Comparison of ENCODE assay signal across 8 cellular contexts in genomic region chr4:185204238-185204910, GRCh38. TPM values are rescaled to one million over a fixed set of nuclear protein-coding genes. Genes with fewer than 3 reads are reported as not detected.
A peak's percentile ranks its signal among the peaks of the same experiment; 100 is the strongest.
DNase-seq lines count a peak whose midpoint lies in the region; ATAC-seq, FAIRE-seq and TF ChIP-seq lines count a peak whose summit lies in the region.

No MANE protein-coding gene starts in this region.

- H3K36me3 Mint-ChIP-seq in activated T-helper 2 cell treated with anti-CD3 and anti-CD28 coated beads, Interferon-gamma antibody, Interleukin-2, Interleukin-4, amounts not matched to agents 10 μg/mL and 5 μg/mL and 100 μg/mL, durations not matched to agents 14 hours and 24 hours and 36 hours (ENCODE audit: low read depth) = peaks cover 14% of the 10 kb centered on the region

- intact Hi-C loops in activated T-helper 2 cell treated with anti-CD3 and anti-CD28 coated beads, Interferon-gamma antibody, Interleukin-2, Interleukin-4, amounts not matched to agents 10 μg/mL and 5 μg/mL and 100 μg/mL, durations not matched to agents 14 hours and 24 hours and 36 hours (cut with micrococcal nuclease) = loop anchor here (1.0 to 10.0 kb wide), 4 partner anchors 191 to 1700 kb away; partner anchors contain the start of genes ACSL1, ING2, LRP2BP and UFSP2
- intact Hi-C loops in kidney (cut with DNase I) (no loop called here), posterior cingulate gyrus (cut with DNase I) (loop anchor here (5.0 to 10.0 kb wide), 3 partner anchors 62 to 220 kb away; partner anchors contain the start of genes ANKRD37, LRP2BP, SLC25A4 and UFSP2)

- TF ChIP-seq CTCF in kidney (IDR thresholded peaks at IDR 0.05; ENCODE audit: borderline replicate concordance, extremely low read depth, insufficient read depth) = no peak

- H3K4me1 Mint-ChIP-seq in activated T-helper 2 cell treated with anti-CD3 and anti-CD28 coated beads, Interferon-gamma antibody, Interleukin-2, Interleukin-4, amounts not matched to agents 10 μg/mL and 5 μg/mL and 100 μg/mL, durations not matched to agents 14 hours and 24 hours and 36 hours (ENCODE audit: low read depth) = peaks cover 36% of the 10 kb centered on the region

- no peaks in the 10 kb centered on the region for H3K9me3 ChIP-seq in kidney (ENCODE audit: control insufficient read depth in 1 of 2, low read length in 2 of 2)

- peak overlapping the region; percentile 62 to 72 for H3K4me3 ChIP-seq in kidney (ENCODE audit: low read length in 2 of 2)

- no peak for FAIRE-seq in kidney (lab: Jason Lieb, UNC)

- peak overlapping the region in 1 of 2 donors; percentile 65 for H3K9ac ChIP-seq in kidney (ENCODE audit: low read length in 2 of 2)

- H3K9me3 Mint-ChIP-seq in activated T-helper 2 cell treated with anti-CD3 and anti-CD28 coated beads, Interferon-gamma antibody, Interleukin-2, Interleukin-4, amounts not matched to agents 10 μg/mL and 5 μg/mL and 100 μg/mL, durations not matched to agents 14 hours and 24 hours and 36 hours = no peaks in the 10 kb centered on the region

- peak; percentile 2 for ATAC-seq in HG03280 (IDR thresholded peaks at IDR 0.05; ENCODE audit: unreplicated experiment)
- ATAC-seq in HG02571 (IDR thresholded peaks at IDR 0.05; ENCODE audit: unreplicated experiment) = no peak

- peak overlapping the region; percentile 68 to 80 for H3K27ac ChIP-seq in kidney (ENCODE audit: low read depth in 2 of 2, low read length in 2 of 2)

- peaks cover 5% of the 10 kb centered on the region for H3K27me3 Mint-ChIP-seq in activated T-helper 2 cell treated with anti-CD3 and anti-CD28 coated beads, Interferon-gamma antibody, Interleukin-2, Interleukin-4, amounts not matched to agents 10 μg/mL and 5 μg/mL and 100 μg/mL, durations not matched to agents 14 hours and 24 hours and 36 hours (ENCODE audit: low read depth)

- DNase-seq in D341Med (ENCODE audit: low spot score) = peak; percentile 50
- no peak for DNase-seq in activated T-helper 2 cell treated with anti-CD3 and anti-CD28 coated beads, Interferon-gamma antibody, Interleukin-2, Interleukin-4, amounts not matched to agents 10 μg/mL and 5 μg/mL and 100 μg/mL, durations not matched to agents 14 hours and 24 hours and 36 hours (ENCODE audit: low spot score)
- DNase-seq in kidney = no peak
- DNase-seq in superior temporal gyrus (ENCODE audit: extremely low spot score) = peak; percentile 41
- no peak for DNase-seq in activated CD4-positive, CD25-positive, alpha-beta regulatory T cell (lab: John Stamatoyannopoulos, UW)
- DNase-seq in posterior cingulate gyrus = no peak

- H3K27ac Mint-ChIP-seq in activated T-helper 2 cell treated with anti-CD3 and anti-CD28 coated beads, Interferon-gamma antibody, Interleukin-2, Interleukin-4, amounts not matched to agents 10 μg/mL and 5 μg/mL and 100 μg/mL, durations not matched to agents 14 hours and 24 hours and 36 hours = peak overlapping the region; percentile 78

- peaks cover 6 to 13% of the 10 kb centered on the region in 2 donors for H3K4me1 ChIP-seq in kidney (ENCODE audit: control insufficient read depth in 1 of 2, insufficient read depth in 1 of 2, low read depth in 1 of 2, low read length in 2 of 2)

- peak overlapping the region; percentile 80 for H3K4me3 Mint-ChIP-seq in activated T-helper 2 cell treated with anti-CD3 and anti-CD28 coated beads, Interferon-gamma antibody, Interleukin-2, Interleukin-4, amounts not matched to agents 10 μg/mL and 5 μg/mL and 100 μg/mL, durations not matched to agents 14 hours and 24 hours and 36 hours (ENCODE audit: low read depth)

- no peaks in the 10 kb centered on the region for H3K36me3 ChIP-seq in kidney (ENCODE audit: control insufficient read depth in 1 of 2, insufficient read depth in 2 of 2, low read length in 2 of 2)

RNA-seq across cellular contexts. Expression of gene CFAP97, which starts 0.6 kb away (rescaled TPM):
- total RNA-seq in activated T-helper 2 cell treated with anti-CD3 and anti-CD28 coated beads, Interferon-gamma antibody, Interleukin-2, Interleukin-4, amounts not matched to agents 10 μg/mL and 5 μg/mL and 100 μg/mL, durations not matched to agents 14 hours and 24 hours and 36 hours = 44.1 and 46.9 TPM in 2 replicates
- 39.4 TPM for total RNA-seq in kidney
- 8.0 TPM for polyA plus RNA-seq in kidney (ENCODE audit: insufficient read depth, low read depth, low replicate concordance)

RNA-seq across cellular contexts. Expression of gene SNX25, which starts 5.0 kb away (rescaled TPM):
- total RNA-seq in activated T-helper 2 cell treated with anti-CD3 and anti-CD28 coated beads, Interferon-gamma antibody, Interleukin-2, Interleukin-4, amounts not matched to agents 10 μg/mL and 5 μg/mL and 100 μg/mL, durations not matched to agents 14 hours and 24 hours and 36 hours = 24.1 and 25.0 TPM in 2 replicates
- total RNA-seq in kidney = 19.4 TPM
- 8.9 TPM for polyA plus RNA-seq in kidney (ENCODE audit: insufficient read depth, low read depth, low replicate concordance)

Comparison
In these comparisons a context has a peak if more than half of its experiments do, and no peak if none do; other contexts are left out.
1. DNase-seq: peak in D341Med (single experiment) and superior temporal gyrus (single experiment); none in activated T-helper 2 cell treated with anti-CD3 and anti-CD28 coated beads, Interferon-gamma antibody, Interleukin-2, Interleukin-4, amounts not matched to agents 10 μg/mL and 5 μg/mL and 100 μg/mL, durations not matched to agents 14 hours and 24 hours and 36 hours (single experiment), kidney (single experiment), activated CD4-positive, CD25-positive, alpha-beta regulatory T cell (0 of 4) and posterior cingulate gyrus (0 of 10).